ENCODE assay signal across 8 cellular contexts in the genomic region with DNA sequence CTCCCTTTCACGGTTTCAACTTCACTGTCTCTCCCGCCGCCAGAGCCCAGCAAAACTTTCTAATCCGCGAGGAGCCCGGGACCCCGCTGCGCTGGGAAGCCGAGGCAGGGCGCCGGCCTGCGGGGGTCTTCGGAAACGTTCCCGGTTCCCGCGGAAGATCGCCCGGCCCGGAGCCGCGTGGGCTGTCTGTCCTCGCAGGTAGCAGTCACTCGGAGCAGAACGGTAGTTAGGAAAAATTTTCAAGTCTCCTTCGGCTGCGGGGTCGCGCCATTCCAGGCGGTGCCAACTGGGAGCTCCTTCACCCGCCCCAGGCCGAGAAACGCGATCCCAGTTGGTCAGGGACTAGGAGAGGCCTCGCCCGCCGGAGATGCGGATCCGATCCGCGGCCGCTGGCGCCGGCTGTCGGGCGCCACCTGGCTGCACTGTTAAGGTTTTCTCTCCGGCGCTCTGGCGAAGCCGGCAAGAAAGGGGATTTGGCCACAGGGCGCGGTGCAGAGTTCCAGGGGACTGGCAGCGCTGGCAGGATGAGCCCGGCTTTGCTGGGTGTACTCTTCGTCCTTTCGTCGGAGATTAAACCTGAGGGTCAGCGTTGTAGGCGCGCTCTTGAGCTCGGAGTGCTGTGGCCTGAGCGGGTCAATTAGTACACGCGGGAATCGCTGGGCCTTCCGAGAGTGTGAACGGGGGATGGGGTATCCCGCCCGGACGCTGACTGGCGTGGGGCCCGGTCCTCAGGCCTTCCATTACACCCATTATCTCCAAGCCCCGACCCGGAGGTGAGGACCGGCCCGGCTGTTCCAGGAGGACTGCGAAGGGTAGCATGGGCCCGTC.
DNase-seq lines count a peak whose midpoint lies in the region; ATAC-seq, FAIRE-seq and TF ChIP-seq lines count a peak whose summit lies in the region.

No MANE protein-coding gene starts in this region.

- no peak overlapping the region for H3K23ac ChIP-seq in H1 (ENCODE audit: insufficient read length)

- peaks cover 0 to 6% (median 2%) of the 10 kb centered on the region in 4 experiments; a peak in 3 of 7 replicates for H3K4me1 ChIP-seq in H1 (replicated peaks in 1 of 4; ENCODE audit: control insufficient read depth in 3 of 4, insufficient read depth in 4 of 4, low read length in 3 of 4)

- no peak overlapping the region for H4K5ac ChIP-seq in H1 (ENCODE audit: insufficient read length, low read depth, low read length)

- H3K79me2 ChIP-seq in H1 (ENCODE audit: control insufficient read depth in 1 of 2, insufficient read depth in 2 of 2, low read length in 2 of 2), result no peaks in the 10 kb centered on the region

- CTCF ChIA-PET in H1 (lab: Charles Lee; ENCODE audit: partially characterized antibody), result interaction anchor here (0.5 to 5.3 kb wide), 25 partner anchors 9 to 343 kb away, joined by 3 to 62 read pairs (median 5); no protein-coding TSS in a partner anchor

- peak overlapping the region; percentile 9; the same call in 1 of the 2 replicates for H2AFZ ChIP-seq in H1 (ENCODE audit: low read length)

- H2AK5ac ChIP-seq in H1 (ENCODE audit: low read depth, low read length), result no peak overlapping the region

- H3K27me3 ChIP-seq in H1 (replicated peaks in 1 of 4; ENCODE audit: control insufficient read depth in 3 of 4, extremely low read depth in 1 of 4, insufficient read depth in 3 of 4, low read length in 3 of 4), result peaks cover 2 to 20% (median 11%) of the 10 kb centered on the region in 4 experiments

- peak overlapping the region; percentile 40 to 69 (median 53) for H3K4me3 ChIP-seq in H1 (ENCODE audit: extremely low read depth in 1 of 4, insufficient read depth in 2 of 4, low read depth in 3 of 4, low read length in 4 of 4)

- H2BK5ac ChIP-seq in H1 (ENCODE audit: low read depth, low read length), result no peak overlapping the region; the same call in 1 of the 2 replicates

- no peak overlapping the region; the same call in none of the 2 replicates for H3K18ac ChIP-seq in H1 (ENCODE audit: extremely low read depth, low read length)

- no peaks in the 10 kb centered on the region for H3K23me2 ChIP-seq in H1 (ENCODE audit: low read depth, low read length)

- no peak overlapping the region for H3K56ac ChIP-seq in H1 (replicated peaks; ENCODE audit: insufficient read length, low read depth, low read length)

- H4K8ac ChIP-seq in H1 (ENCODE audit: extremely low read depth, insufficient read depth, low read length), result peak overlapping the region; percentile 84

- no peaks in the 10 kb centered on the region for H3K9me3 ChIP-seq in H1 (ENCODE audit: insufficient read depth in 2 of 2, low read depth in 1 of 2, low read length in 1 of 2)

- no peak overlapping the region for H3K9ac ChIP-seq in H1 (replicated peaks in 1 of 4; ENCODE audit: extremely low read depth in 1 of 4, low read depth in 3 of 4, low read length in 3 of 4)

- POLR2A ChIA-PET in H1 (lab: Charles Lee; ENCODE audit: partially characterized antibody), result interaction anchor here (0.6 to 1.0 kb wide), 2 partner anchors 23 to 48 kb away, joined by 3 to 4 read pairs; no protein-coding TSS in a partner anchor

- H2BK20ac ChIP-seq in H1 (ENCODE audit: low read length), result no peak overlapping the region

- H3K79me1 ChIP-seq in H1 (ENCODE audit: low read depth, low read length), result no peaks in the 10 kb centered on the region

- H4K20me1 ChIP-seq in H1 (replicated peaks in 1 of 2; ENCODE audit: control insufficient read depth in 1 of 2, insufficient read depth in 2 of 2, low read length in 2 of 2), result no peaks in the 10 kb centered on the region

- H2BK12ac ChIP-seq in H1 (ENCODE audit: low read depth, low read length), result no peak overlapping the region

- peak; percentile 55 to 88 (median 68) for TF ChIP-seq CTCF in H1 (IDR thresholded peaks at IDR 0.05; ENCODE audit: control extremely low read depth in 1 of 3, insufficient read depth in 1 of 3, low read depth in 1 of 3, low read length in 3 of 3)

- H3K27ac ChIP-seq in H1 (ENCODE audit: low read depth, low read length), result no peak overlapping the region

- TF ChIP-seq EP300 in H1 (IDR thresholded peaks at IDR 0.05; ENCODE audit: borderline replicate concordance in 1 of 2, low read depth in 2 of 2, low read length in 2 of 2), result no peak

- 10% methylated on average over 61 of the region's 78 CpGs; no CpG with 5 or more reads in 1 of the 2 experiments for WGBS in H1 (ENCODE audit: extremely low coverage in 1 of 2, insufficient coverage in 1 of 2, insufficient read length in 1 of 2, insufficient replicate concordance in 2 of 2, low coverage in 1 of 2, low lambda C conversion rate in 2 of 2, missing lambda C conversion rate in 1 of 2), 2 experiments

- no peak overlapping the region for H3K14ac ChIP-seq in H1 (ENCODE audit: insufficient read length)

- H4K91ac ChIP-seq in H1 (replicated peaks; ENCODE audit: insufficient read length, low read length), result no peak overlapping the region

- no peak overlapping the region for H3K4ac ChIP-seq in H1 (replicated peaks; ENCODE audit: insufficient read length, low read depth, low read length)

- ATAC-seq in HG02870 (IDR thresholded peaks at IDR 0.05; ENCODE audit: unreplicated experiment), result peak; percentile 51
- ATAC-seq in GM19452 (IDR thresholded peaks at IDR 0.05; ENCODE audit: unreplicated experiment), result no peak

- no peak for TF ChIP-seq POLR2A in H1 (IDR thresholded peaks at IDR 0.05; ENCODE audit: control extremely low read depth in 1 of 2, low read depth in 2 of 2, low read length in 2 of 2)

- FAIRE-seq in H1 (lab: Jason Lieb, UNC), result no peak

- TF ChIP-seq RAD21 in H1 (IDR thresholded peaks at IDR 0.05 in 1 of 2, conservative IDR thresholded peaks at IDR 0.05 in 1 of 2; ENCODE audit: low read depth in 2 of 2, low read length in 2 of 2), result peak; percentile 72 to 82

- no peak overlapping the region for H2BK120ac ChIP-seq in H1 (replicated peaks; ENCODE audit: low read depth, low read length)

- DNase-seq in DMS 273 treated with DMSO at 0.1 percent for 48 hours (lab: John Stamatoyannopoulos, UW), result peak; percentile 28
- DNase-seq in NCI-H748 treated with DMSO at 0.1 percent for 48 hours (lab: John Stamatoyannopoulos, UW), result peak; percentile 77
- DNase-seq in activated CD8-positive, alpha-beta memory T cell treated with anti-CD3 and anti-CD28 coated beads for 48 hours (ENCODE audit: low read depth in 2 of 3, low spot score in 2 of 3), result peak; percentile 26 to 44 (median 27)
- DNase-seq in H1 (ENCODE audit: low read depth in 1 of 2, low spot score in 2 of 2), result peak; percentile 67 to 85
- peak; percentile 81 to 89 for DNase-seq in lung microvascular endothelial cell (ENCODE audit: low read depth in 2 of 2)
- DNase-seq in stimulated activated CD4-positive, alpha-beta T cell treated with anti-CD3 and anti-CD28 coated beads, Interleukin-4, amount 100 ng/mL, for 4 hours, result peak; percentile 61 to 69

- no peaks in the 10 kb centered on the region for H3K36me3 ChIP-seq in H1 (ENCODE audit: control insufficient read depth in 2 of 4, insufficient read depth in 4 of 4, low read length in 3 of 4)

- peak overlapping the region; percentile 68 to 70 for H3K4me2 ChIP-seq in H1 (ENCODE audit: insufficient read depth in 1 of 2, low read depth in 2 of 2, low read length in 2 of 2)

- H2BK15ac ChIP-seq in H1 (ENCODE audit: low read length), result no peak overlapping the region

TF ChIP-seq in H1, 55 proteins besides CTCF, POLR2A, EP300 and RAD21 (continues in another document):
- TF ChIP-seq MAFK (IDR thresholded peaks at IDR 0.05; ENCODE audit: low read depth, low read length) (no peak), FOSL1 (IDR thresholded peaks at IDR 0.05; ENCODE audit: insufficient read depth, low read depth, low read length) (no peak), BACH1 (IDR thresholded peaks at IDR 0.05; ENCODE audit: low read length) (no peak), HDAC2 (IDR thresholded peaks at IDR 0.05; ENCODE audit: borderline replicate concordance in 1 of 2, low read depth in 2 of 2, low read length in 2 of 2) (no peak), CREB1 (IDR thresholded peaks at IDR 0.05) (no peak), TAF1 (IDR thresholded peaks at IDR 0.05; ENCODE audit: low read depth, low read length) (no peak), EZH2 (IDR thresholded peaks at IDR 0.05; ENCODE audit: low read depth, low read length, severe bottlenecking) (peak; percentile 31), TAF7 (optimal IDR thresholded peaks at IDR 0.05; ENCODE audit: borderline replicate concordance, low read depth, low read length) (no peak), RXRA (IDR thresholded peaks at IDR 0.05; ENCODE audit: insufficient read depth, low read depth, low read length) (no peak), CHD2 (IDR thresholded peaks at IDR 0.05; ENCODE audit: low read length) (no peak), BRCA1 (IDR thresholded peaks at IDR 0.05; ENCODE audit: low read depth, low read length) (no peak)

Comparison
In these comparisons a context has a peak if more than half of its experiments do, and no peak if none do; other contexts are left out.
1. DNase-seq: peak in every context shown above with its lines; median percentile 85 in lung microvascular endothelial cell; 77 in NCI-H748 treated with DMSO at 0.1 percent for 48 hours; 76 in H1; 65 in stimulated activated CD4-positive, alpha-beta T cell treated with anti-CD3 and anti-CD28 coated beads, Interleukin-4, amount 100 ng/mL, for 4 hours; 28 in DMS 273 treated with DMSO at 0.1 percent for 48 hours; 27 in activated CD8-positive, alpha-beta memory T cell treated with anti-CD3 and anti-CD28 coated beads for 48 hours.